ENCODE assay signal across 2 cellular contexts in the genomic region with DNA sequence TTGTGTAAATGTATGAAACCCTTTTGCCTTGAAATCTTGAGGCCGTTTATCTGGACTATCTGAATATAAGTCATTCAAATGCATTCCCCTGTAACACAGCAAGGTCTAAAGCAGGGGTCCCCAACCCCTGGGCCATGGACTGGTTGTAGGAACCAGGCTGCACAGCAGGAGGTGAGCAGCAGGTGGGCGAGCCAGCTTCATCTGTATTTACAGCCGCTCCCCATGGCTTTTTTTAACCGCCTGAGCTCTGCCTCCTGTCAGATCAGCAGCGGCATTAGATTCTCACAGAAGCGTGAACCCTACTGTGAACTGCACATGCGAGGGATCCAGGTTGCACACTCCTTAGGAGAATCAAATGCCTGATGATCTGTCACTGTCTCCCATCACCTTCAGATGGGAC.
TF ChIP-seq lines count a peak whose summit lies in the region.

No MANE protein-coding gene starts in this region.

TF ChIP-seq in HEK293, 187 proteins besides CTCF, POLR2A, EP300 and RAD21 (continued from another document):
- TF ChIP-seq, protein P1, sequence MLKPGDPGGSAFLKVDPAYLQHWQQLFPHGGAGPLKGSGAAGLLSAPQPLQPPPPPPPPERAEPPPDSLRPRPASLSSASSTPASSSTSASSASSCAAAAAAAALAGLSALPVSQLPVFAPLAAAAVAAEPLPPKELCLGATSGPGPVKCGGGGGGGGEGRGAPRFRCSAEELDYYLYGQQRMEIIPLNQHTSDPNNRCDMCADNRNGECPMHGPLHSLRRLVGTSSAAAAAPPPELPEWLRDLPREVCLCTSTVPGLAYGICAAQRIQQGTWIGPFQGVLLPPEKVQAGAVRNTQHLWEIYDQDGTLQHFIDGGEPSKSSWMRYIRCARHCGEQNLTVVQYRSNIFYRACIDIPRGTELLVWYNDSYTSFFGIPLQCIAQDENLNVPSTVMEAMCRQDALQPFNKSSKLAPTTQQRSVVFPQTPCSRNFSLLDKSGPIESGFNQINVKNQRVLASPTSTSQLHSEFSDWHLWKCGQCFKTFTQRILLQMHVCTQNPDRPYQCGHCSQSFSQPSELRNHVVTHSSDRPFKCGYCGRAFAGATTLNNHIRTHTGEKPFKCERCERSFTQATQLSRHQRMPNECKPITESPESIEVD (tag by site-specific recombination; IDR thresholded peaks at IDR 0.05): no peak
- TF ChIP-seq ZNF341 (tag by site-specific recombination; IDR thresholded peaks at IDR 0.05; ENCODE audit: low read depth): no peak
- TF ChIP-seq ZNF610 (tag by site-specific recombination; IDR thresholded peaks at IDR 0.05; ENCODE audit: borderline replicate concordance): peak; percentile 66; the same call in 1 of the 2 replicates
- no peak for TF ChIP-seq HOXC10 (CRISPR knock-in tag; IDR thresholded peaks at IDR 0.05)
- TF ChIP-seq, protein P2, sequence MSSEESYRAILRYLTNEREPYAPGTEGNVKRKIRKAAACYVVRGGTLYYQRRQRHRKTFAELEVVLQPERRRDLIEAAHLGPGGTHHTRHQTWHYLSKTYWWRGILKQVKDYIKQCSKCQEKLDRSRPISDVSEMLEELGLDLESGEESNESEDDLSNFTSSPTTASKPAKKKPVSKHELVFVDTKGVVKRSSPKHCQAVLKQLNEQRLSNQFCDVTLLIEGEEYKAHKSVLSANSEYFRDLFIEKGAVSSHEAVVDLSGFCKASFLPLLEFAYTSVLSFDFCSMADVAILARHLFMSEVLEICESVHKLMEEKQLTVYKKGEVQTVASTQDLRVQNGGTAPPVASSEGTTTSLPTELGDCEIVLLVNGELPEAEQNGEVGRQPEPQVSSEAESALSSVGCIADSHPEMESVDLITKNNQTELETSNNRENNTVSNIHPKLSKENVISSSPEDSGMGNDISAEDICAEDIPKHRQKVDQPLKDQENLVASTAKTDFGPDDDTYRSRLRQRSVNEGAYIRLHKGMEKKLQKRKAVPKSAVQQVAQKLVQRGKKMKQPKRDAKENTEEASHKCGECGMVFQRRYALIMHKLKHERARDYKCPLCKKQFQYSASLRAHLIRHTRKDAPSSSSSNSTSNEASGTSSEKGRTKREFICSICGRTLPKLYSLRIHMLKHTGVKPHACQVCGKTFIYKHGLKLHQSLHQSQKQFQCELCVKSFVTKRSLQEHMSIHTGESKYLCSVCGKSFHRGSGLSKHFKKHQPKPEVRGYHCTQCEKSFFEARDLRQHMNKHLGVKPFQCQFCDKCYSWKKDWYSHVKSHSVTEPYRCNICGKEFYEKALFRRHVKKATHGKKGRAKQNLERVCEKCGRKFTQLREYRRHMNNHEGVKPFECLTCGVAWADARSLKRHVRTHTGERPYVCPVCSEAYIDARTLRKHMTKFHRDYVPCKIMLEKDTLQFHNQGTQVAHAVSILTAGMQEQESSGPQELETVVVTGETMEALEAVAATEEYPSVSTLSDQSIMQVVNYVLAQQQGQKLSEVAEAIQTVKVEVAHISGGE (tag by site-specific recombination; conservative IDR thresholded peaks at IDR 0.05; ENCODE audit: low read depth): no peak
- peak; percentile 89 for TF ChIP-seq ZIC2 (tag by site-specific recombination; IDR thresholded peaks at IDR 0.05)
- no peak for TF ChIP-seq ZNF654 (tag by site-specific recombination; IDR thresholded peaks at IDR 0.05; ENCODE audit: low read depth)

TF ChIP-seq in H1, 55 proteins besides CTCF, POLR2A, EP300 and RAD21 (continued from another document):
- TF ChIP-seq CBX5 (IDR thresholded peaks at IDR 0.05; ENCODE audit: low read depth, low read length) (no peak), SIRT6 (IDR thresholded peaks at IDR 0.05; ENCODE audit: low read length) (no peak), ZNF274 (IDR thresholded peaks at IDR 0.05; ENCODE audit: borderline replicate concordance, extremely low read depth, low read length) (no peak), HDAC6 (IDR thresholded peaks at IDR 0.05; ENCODE audit: low read depth, low read length) (no peak), RFX5 (IDR thresholded peaks at IDR 0.05; ENCODE audit: borderline replicate concordance, low read depth, low read length) (no peak), SP4 (IDR thresholded peaks at IDR 0.05; ENCODE audit: low read length) (no peak), BACH1 (IDR thresholded peaks at IDR 0.05; ENCODE audit: low read length) (no peak), SP2 (IDR thresholded peaks at IDR 0.05; ENCODE audit: low read length) (no peak), YY1 (IDR thresholded peaks at IDR 0.05; ENCODE audit: low read depth, low read length) (no peak)
- TF ChIP-seq, protein P3, sequence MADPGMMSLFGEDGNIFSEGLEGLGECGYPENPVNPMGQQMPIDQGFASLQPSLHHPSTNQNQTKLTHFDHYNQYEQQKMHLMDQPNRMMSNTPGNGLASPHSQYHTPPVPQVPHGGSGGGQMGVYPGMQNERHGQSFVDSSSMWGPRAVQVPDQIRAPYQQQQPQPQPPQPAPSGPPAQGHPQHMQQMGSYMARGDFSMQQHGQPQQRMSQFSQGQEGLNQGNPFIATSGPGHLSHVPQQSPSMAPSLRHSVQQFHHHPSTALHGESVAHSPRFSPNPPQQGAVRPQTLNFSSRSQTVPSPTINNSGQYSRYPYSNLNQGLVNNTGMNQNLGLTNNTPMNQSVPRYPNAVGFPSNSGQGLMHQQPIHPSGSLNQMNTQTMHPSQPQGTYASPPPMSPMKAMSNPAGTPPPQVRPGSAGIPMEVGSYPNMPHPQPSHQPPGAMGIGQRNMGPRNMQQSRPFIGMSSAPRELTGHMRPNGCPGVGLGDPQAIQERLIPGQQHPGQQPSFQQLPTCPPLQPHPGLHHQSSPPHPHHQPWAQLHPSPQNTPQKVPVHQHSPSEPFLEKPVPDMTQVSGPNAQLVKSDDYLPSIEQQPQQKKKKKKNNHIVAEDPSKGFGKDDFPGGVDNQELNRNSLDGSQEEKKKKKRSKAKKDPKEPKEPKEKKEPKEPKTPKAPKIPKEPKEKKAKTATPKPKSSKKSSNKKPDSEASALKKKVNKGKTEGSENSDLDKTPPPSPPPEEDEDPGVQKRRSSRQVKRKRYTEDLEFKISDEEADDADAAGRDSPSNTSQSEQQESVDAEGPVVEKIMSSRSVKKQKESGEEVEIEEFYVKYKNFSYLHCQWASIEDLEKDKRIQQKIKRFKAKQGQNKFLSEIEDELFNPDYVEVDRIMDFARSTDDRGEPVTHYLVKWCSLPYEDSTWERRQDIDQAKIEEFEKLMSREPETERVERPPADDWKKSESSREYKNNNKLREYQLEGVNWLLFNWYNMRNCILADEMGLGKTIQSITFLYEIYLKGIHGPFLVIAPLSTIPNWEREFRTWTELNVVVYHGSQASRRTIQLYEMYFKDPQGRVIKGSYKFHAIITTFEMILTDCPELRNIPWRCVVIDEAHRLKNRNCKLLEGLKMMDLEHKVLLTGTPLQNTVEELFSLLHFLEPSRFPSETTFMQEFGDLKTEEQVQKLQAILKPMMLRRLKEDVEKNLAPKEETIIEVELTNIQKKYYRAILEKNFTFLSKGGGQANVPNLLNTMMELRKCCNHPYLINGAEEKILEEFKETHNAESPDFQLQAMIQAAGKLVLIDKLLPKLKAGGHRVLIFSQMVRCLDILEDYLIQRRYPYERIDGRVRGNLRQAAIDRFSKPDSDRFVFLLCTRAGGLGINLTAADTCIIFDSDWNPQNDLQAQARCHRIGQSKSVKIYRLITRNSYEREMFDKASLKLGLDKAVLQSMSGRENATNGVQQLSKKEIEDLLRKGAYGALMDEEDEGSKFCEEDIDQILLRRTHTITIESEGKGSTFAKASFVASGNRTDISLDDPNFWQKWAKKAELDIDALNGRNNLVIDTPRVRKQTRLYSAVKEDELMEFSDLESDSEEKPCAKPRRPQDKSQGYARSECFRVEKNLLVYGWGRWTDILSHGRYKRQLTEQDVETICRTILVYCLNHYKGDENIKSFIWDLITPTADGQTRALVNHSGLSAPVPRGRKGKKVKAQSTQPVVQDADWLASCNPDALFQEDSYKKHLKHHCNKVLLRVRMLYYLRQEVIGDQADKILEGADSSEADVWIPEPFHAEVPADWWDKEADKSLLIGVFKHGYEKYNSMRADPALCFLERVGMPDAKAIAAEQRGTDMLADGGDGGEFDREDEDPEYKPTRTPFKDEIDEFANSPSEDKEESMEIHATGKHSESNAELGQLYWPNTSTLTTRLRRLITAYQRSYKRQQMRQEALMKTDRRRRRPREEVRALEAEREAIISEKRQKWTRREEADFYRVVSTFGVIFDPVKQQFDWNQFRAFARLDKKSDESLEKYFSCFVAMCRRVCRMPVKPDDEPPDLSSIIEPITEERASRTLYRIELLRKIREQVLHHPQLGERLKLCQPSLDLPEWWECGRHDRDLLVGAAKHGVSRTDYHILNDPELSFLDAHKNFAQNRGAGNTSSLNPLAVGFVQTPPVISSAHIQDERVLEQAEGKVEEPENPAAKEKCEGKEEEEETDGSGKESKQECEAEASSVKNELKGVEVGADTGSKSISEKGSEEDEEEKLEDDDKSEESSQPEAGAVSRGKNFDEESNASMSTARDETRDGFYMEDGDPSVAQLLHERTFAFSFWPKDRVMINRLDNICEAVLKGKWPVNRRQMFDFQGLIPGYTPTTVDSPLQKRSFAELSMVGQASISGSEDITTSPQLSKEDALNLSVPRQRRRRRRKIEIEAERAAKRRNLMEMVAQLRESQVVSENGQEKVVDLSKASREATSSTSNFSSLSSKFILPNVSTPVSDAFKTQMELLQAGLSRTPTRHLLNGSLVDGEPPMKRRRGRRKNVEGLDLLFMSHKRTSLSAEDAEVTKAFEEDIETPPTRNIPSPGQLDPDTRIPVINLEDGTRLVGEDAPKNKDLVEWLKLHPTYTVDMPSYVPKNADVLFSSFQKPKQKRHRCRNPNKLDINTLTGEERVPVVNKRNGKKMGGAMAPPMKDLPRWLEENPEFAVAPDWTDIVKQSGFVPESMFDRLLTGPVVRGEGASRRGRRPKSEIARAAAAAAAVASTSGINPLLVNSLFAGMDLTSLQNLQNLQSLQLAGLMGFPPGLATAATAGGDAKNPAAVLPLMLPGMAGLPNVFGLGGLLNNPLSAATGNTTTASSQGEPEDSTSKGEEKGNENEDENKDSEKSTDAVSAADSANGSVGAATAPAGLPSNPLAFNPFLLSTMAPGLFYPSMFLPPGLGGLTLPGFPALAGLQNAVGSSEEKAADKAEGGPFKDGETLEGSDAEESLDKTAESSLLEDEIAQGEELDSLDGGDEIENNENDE (IDR thresholded peaks at IDR 0.05; ENCODE audit: insufficient replicate concordance, low read length): no peak
TF ChIP-seq in H1: peak in this region for 0.
